8 cellular contexts compared by ENCODE assay signal in genomic region chr11:118530683-118531596, GRCh38. TPM values are rescaled to one million over a fixed set of nuclear protein-coding genes. Genes with fewer than 3 reads are reported as not detected.
DNase-seq lines count a peak whose midpoint lies in the region; ATAC-seq and TF ChIP-seq lines count a peak whose summit lies in the region.

Gene TMEM25, plus strand, starts transcription at chr11:118531192. Its CDS starts 610 bp downstream, at chr11:118531802.

- no peak for TF ChIP-seq CTCF in HFF-Myc (IDR thresholded peaks at IDR 0.05; ENCODE audit: low read depth, low read length, missing control alignments)
- no peak for TF ChIP-seq CTCF in lung (IDR thresholded peaks at IDR 0.05; ENCODE audit: control extremely low read depth, extremely low read depth)

- WGBS in lung, 2 donors, result 1% methylated on average over 70 to 94 of the region's 94 CpGs

- peaks cover 0 to 12% of the 10 kb centered on the region in 2 donors for H3K4me1 ChIP-seq in lung (ENCODE audit: control insufficient read depth in 2 of 2, insufficient read depth in 2 of 2, low read length in 2 of 2)

- H3K36me3 ChIP-seq in lung (ENCODE audit: control insufficient read depth in 2 of 2, insufficient read depth in 2 of 2, low read length in 2 of 2), result peaks cover 0 to 2% of the 10 kb centered on the region in 2 donors

- no peaks in the 10 kb centered on the region for H3K27me3 ChIP-seq in lung (ENCODE audit: control insufficient read depth, insufficient read depth)

- H3K4me3 ChIP-seq in HFF-Myc (replicated peaks; ENCODE audit: low read depth, low read length) (peak within 1 kb of the TSS; percentile 63), lung (peak within 1 kb of the TSS; percentile 70)

- peak; percentile 80 for ATAC-seq in lung (ENCODE audit: insufficient read depth, low FRiP score)
- no peak for ATAC-seq in GM21528 (IDR thresholded peaks at IDR 0.05; ENCODE audit: low FRiP score, unreplicated experiment)

- peak; percentile 19 for DNase-seq in GDM1 (lab: John Stamatoyannopoulos, UW)
- DNase-seq in HFF-Myc (ENCODE audit: extremely low read depth, low read depth), result no peak
- peak; percentile 77 for DNase-seq in NCI-H2227 (lab: John Stamatoyannopoulos, UW; ENCODE audit: unreplicated experiment)
- DNase-seq in activated CD4-positive, alpha-beta T cell treated with anti-CD3 and anti-CD28 coated beads, Interleukin-2, amount 50 U/mL, for 48 hours, result peak; percentile 80 to 82
- DNase-seq in effector CD4-positive, alpha-beta T cell, result peak; percentile 66
- DNase-seq in lung (ENCODE audit: low spot score), result peak; percentile 62
- DNase-seq in stimulated activated CD4-positive, alpha-beta T cell treated with anti-CD3 and anti-CD28 coated beads, TNF-alpha, amount 100 ng/mL, for 1 hour (ENCODE audit: low read depth in 3 of 3, low spot score in 1 of 3), result peak; percentile 4 to 69 (median 49)

- H3K9me3 ChIP-seq in lung (ENCODE audit: control insufficient read depth in 2 of 2, insufficient read depth in 1 of 2, low read length in 1 of 2), result no peaks in the 10 kb centered on the region

- H3K27ac ChIP-seq in lung (ENCODE audit: low read depth in 1 of 2, low read length in 1 of 2), result peak within 1 kb of the TSS; percentile 10 to 26

RNA-seq across cellular contexts. Expression of gene TMEM25, which starts in this region (rescaled TPM):
- total RNA-seq in lung, result 10 to 100 TPM; 20.1 to 32.0 TPM
- 10 to 100 TPM in 1 of 2 donors, 1 to 10 TPM in 1; 8.8 to 14.4 TPM for polyA plus RNA-seq in lung
